In the genomic region with DNA sequence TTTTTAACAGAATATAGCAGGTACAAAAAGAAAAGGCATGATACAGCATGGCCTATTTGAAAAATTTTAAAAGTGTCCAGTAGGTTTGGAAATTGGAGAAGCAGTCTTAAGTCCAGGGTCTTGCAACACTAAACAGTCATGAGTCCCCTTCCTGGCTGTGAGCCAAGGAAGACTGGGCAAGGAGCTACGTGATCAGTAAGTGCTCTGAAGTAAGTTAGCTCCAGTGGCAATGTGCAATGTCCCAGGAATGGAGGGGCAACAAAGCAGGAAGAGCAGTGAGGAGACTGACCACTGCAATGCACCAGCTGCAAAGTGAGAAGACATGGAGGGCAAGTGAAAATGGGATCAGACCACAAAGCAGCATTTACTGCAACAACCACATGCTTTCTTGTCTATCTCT, we compare ENCODE assay signal across 9 cellular contexts.
DNase-seq lines count a peak whose midpoint lies in the region; ATAC-seq and TF ChIP-seq lines count a peak whose summit lies in the region.
"Had no signal": no experiment of that assay in that cellular context is flagged by ENCODE, and none has a peak within 500 bp of the region (broad histone marks: within the 10 kb centered on the region; RNA-seq: fewer than 3 reads in every experiment).

No MANE protein-coding gene starts in this region.

- H3K9me3 Mint-ChIP-seq in activated T-cell treated with anti-CD3 and anti-CD28 coated beads, Interleukin-2, amount 50 U/mL, for 72 hours = no peaks in the 10 kb centered on the region
- no peaks in the 10 kb centered on the region for H3K9me3 Mint-ChIP-seq in activated T-cell treated with anti-CD3 and anti-CD28 coated beads, Interleukin-2, amount 50 U/mL, for 4 hours

- peak overlapping the region; percentile 57 for H3K9ac ChIP-seq in adipocyte (ENCODE audit: low read length)

- TF ChIP-seq EP300 in transverse colon (IDR thresholded peaks at IDR 0.05; ENCODE audit: low read depth) = no peak

- H3K27ac ChIP-seq in transverse colon = no peak overlapping the region

- H3K4me3 ChIP-seq in adipocyte (ENCODE audit: low read length) (peak overlapping the region; percentile 23), transverse colon (no peak overlapping the region)

- H3K27me3 ChIP-seq in adipocyte (replicated peaks; ENCODE audit: control insufficient read depth, insufficient read depth, low read length) (no peaks in the 10 kb centered on the region), transverse colon (no peaks in the 10 kb centered on the region)

- H3K36me3 ChIP-seq in adipocyte (ENCODE audit: control insufficient read depth, insufficient read depth, low read length, severe bottlenecking) = peaks cover 56% of the 10 kb centered on the region
- H3K36me3 ChIP-seq in transverse colon = peaks cover 0 to 48% (median 16%) of the 10 kb centered on the region in 4 donors

- no peak for TF ChIP-seq POLR2A in transverse colon (IDR thresholded peaks at IDR 0.05)

- H3K36me3 Mint-ChIP-seq in activated T-cell treated with anti-CD3 and anti-CD28 coated beads, Interleukin-2, amount 50 U/mL, for 72 hours (ENCODE audit: insufficient read depth in 2 of 2) = peaks cover 5 to 40% of the 10 kb centered on the region in 2 donors
- peaks cover 43% of the 10 kb centered on the region for H3K36me3 Mint-ChIP-seq in activated T-cell treated with anti-CD3 and anti-CD28 coated beads, Interleukin-2, amount 50 U/mL, for 4 hours (ENCODE audit: insufficient read depth)

- in situ Hi-C loops in transverse colon (cut with MboI; ENCODE audit: low pct_ligation_motif_present in 1 of 4, low pct_unique_long_range_greater_than_20kb in 1 of 4, low sequenced_read_pairs in 3 of 4) = no loop called here

- peak overlapping the region; percentile 74 for H3K27ac Mint-ChIP-seq in activated T-cell treated with anti-CD3 and anti-CD28 coated beads, Interleukin-2, amount 50 U/mL, for 72 hours

- H3K4me1 ChIP-seq in adipocyte (ENCODE audit: control insufficient read depth, insufficient read depth, low read length) (peaks cover 34% of the 10 kb centered on the region), transverse colon (peaks cover 0 to 12% (median 4%) of the 10 kb centered on the region in 4 donors)

- H3K9me3 ChIP-seq in adipocyte (ENCODE audit: control insufficient read depth, low read length) = no peaks in the 10 kb centered on the region
- no peaks in the 10 kb centered on the region for H3K9me3 ChIP-seq in transverse colon

- DNase-seq in activated T-cell treated with anti-CD3 and anti-CD28 coated beads, Interleukin-2, amount 50 U/mL, for 72 hours = no peak
- no peak for DNase-seq in activated T-cell treated with anti-CD3 and anti-CD28 coated beads, Interleukin-2, amount 50 U/mL, for 4 hours
- peak; percentile 95 for DNase-seq in adipocyte (ENCODE audit: low read depth)
- DNase-seq in kidney tubule cell (ENCODE audit: low spot score) = peak; percentile 94
- peak; percentile 58 for DNase-seq in transverse colon
- no peak for DNase-seq in NCI-H2029 treated with DMSO at 0.1 percent for 48 hours (lab: John Stamatoyannopoulos, UW)
- no peak for DNase-seq in HPDE6-E6E7 (ENCODE audit: extremely low spot score)

- WGBS in transverse colon (ENCODE audit: low coverage in 1 of 2), 2 donors = 13% methylated on average over 1 of the region's 1 CpG

- no peak overlapping the region for H3K4me3 Mint-ChIP-seq in activated T-cell treated with anti-CD3 and anti-CD28 coated beads, Interleukin-2, amount 50 U/mL, for 72 hours
- no peak overlapping the region for H3K4me3 Mint-ChIP-seq in activated T-cell treated with anti-CD3 and anti-CD28 coated beads, Interleukin-2, amount 50 U/mL, for 4 hours

- TF ChIP-seq CTCF in transverse colon (IDR thresholded peaks at IDR 0.05) = no peak

- intact Hi-C loops in transverse colon (cut with DNase I; ENCODE audit: low total_unique reads) = no loop called here

- H3K27me3 Mint-ChIP-seq in activated T-cell treated with anti-CD3 and anti-CD28 coated beads, Interleukin-2, amount 50 U/mL, for 72 hours (ENCODE audit: low read depth) = no peaks in the 10 kb centered on the region
- no peaks in the 10 kb centered on the region for H3K27me3 Mint-ChIP-seq in activated T-cell treated with anti-CD3 and anti-CD28 coated beads, Interleukin-2, amount 50 U/mL, for 4 hours (ENCODE audit: low read depth)

- peaks cover 19% of the 10 kb centered on the region for H3K4me1 Mint-ChIP-seq in activated T-cell treated with anti-CD3 and anti-CD28 coated beads, Interleukin-2, amount 50 U/mL, for 72 hours (ENCODE audit: low read depth)
- H3K4me1 Mint-ChIP-seq in activated T-cell treated with anti-CD3 and anti-CD28 coated beads, Interleukin-2, amount 50 U/mL, for 4 hours (ENCODE audit: low read depth) = peaks cover 19% of the 10 kb centered on the region

- ATAC-seq in activated T-cell treated with anti-CD3 and anti-CD28 coated beads, Interleukin-2, amount 50 U/mL, for 72 hours (replicated peaks in 1 of 2) = no peak
- ATAC-seq in activated T-cell treated with anti-CD3 and anti-CD28 coated beads, Interleukin-2, amount 50 U/mL, for 4 hours = no peak
- ATAC-seq in HG03342 (IDR thresholded peaks at IDR 0.05; ENCODE audit: unreplicated experiment) = no peak
- ATAC-seq: Panc1 had no signal

Comparison
In these comparisons a context has a peak if more than half of its experiments do, and no peak if none do; other contexts are left out.
1. DNase-seq: peak in adipocyte (single experiment), kidney tubule cell (single experiment) and transverse colon (single experiment); none in activated T-cell treated with anti-CD3 and anti-CD28 coated beads, Interleukin-2, amount 50 U/mL, for 72 hours (0 of 2), activated T-cell treated with anti-CD3 and anti-CD28 coated beads, Interleukin-2, amount 50 U/mL, for 4 hours (single experiment), NCI-H2029 treated with DMSO at 0.1 percent for 48 hours (single experiment) and HPDE6-E6E7 (single experiment).